In genomic region chr9:110157812-110158629, GRCh38 we compare ENCODE assay signal across 16 cellular contexts. TPM values are rescaled to one million over a fixed set of nuclear protein-coding genes. Genes with fewer than 3 reads are reported as not detected.
DNase-seq lines count a peak whose midpoint lies in the region; ATAC-seq, FAIRE-seq and TF ChIP-seq lines count a peak whose summit lies in the region.
"Had no signal": no experiment of that assay in that cellular context is flagged by ENCODE, and none has a peak within 500 bp of the region (broad histone marks: within the 10 kb centered on the region; RNA-seq: fewer than 3 reads in every experiment).

No MANE protein-coding gene starts in this region.

- peaks cover 95% of the 10 kb centered on the region for H3K4me1 Mint-ChIP-seq in activated CD4-positive, alpha-beta T cell treated with anti-CD3 and anti-CD28 coated beads, Interleukin-2, amount 10 ng/mL, durations not matched to agents 7 days and 5 days

- SMC1A ChIA-PET in GM12878 (lab: Charles Lee; ENCODE audit: uncharacterized antibody, unreplicated experiment): interaction anchor here (0.9 to 13.8 kb wide), 14 partner anchors 10 to 262 kb away, joined by 3 to 406 read pairs (median 4); no protein-coding TSS in a partner anchor

- RAD21 ChIA-PET in GM12878 (lab: Charles Lee; ENCODE audit: unreplicated experiment): interaction anchor here (1.0 to 17.2 kb wide), 7 partner anchors 10 to 254 kb away, joined by 4 to 424 read pairs (median 5); partner anchors contain the start of gene TXN

- H3K9me3 Mint-ChIP-seq in activated CD4-positive, alpha-beta T cell treated with anti-CD3 and anti-CD28 coated beads, Interleukin-2, amount 10 ng/mL, durations not matched to agents 7 days and 5 days: peaks cover 9% of the 10 kb centered on the region
- H3K9me3 Mint-ChIP-seq: brain had no signal

- H3K27ac ChIP-seq in GM12878 (ENCODE audit: control insufficient read depth, insufficient read depth): peak overlapping the region; percentile 4; the same call in 1 of the 2 replicates
- peak overlapping the region; percentile 26 for H3K27ac ChIP-seq in rectal smooth muscle tissue (ENCODE audit: low read depth, low read length)
- no peak overlapping the region for H3K27ac ChIP-seq in tibial nerve
- H3K27ac ChIP-seq: SJCRH30 had no signal

- peaks cover 91% of the 10 kb centered on the region for H3K79me2 ChIP-seq in GM12878 (ENCODE audit: control insufficient read depth, insufficient read depth, low read length)

- peaks cover 88% of the 10 kb centered on the region for H3K36me3 Mint-ChIP-seq in activated CD4-positive, alpha-beta T cell treated with anti-CD3 and anti-CD28 coated beads, Interleukin-2, amount 10 ng/mL, durations not matched to agents 7 days and 5 days (ENCODE audit: low read depth)

- no peak overlapping the region for H2AFZ ChIP-seq in GM12878 (ENCODE audit: control insufficient read depth, low read depth, low read length)

- WGBS in GM12878 (ENCODE audit: insufficient coverage, insufficient replicate concordance, low lambda C conversion rate, missing lambda C conversion rate): 51% methylated on average over 9 of the region's 9 CpGs
- WGBS in tibial nerve, 2 donors: 51 to 55% methylated on average over 9 of the region's 9 CpGs

- H3K27ac Mint-ChIP-seq in activated CD4-positive, alpha-beta T cell treated with anti-CD3 and anti-CD28 coated beads, Interleukin-2, amount 10 ng/mL, durations not matched to agents 7 days and 5 days: peak overlapping the region; percentile 93

- H3K27me3 Mint-ChIP-seq in activated CD4-positive, alpha-beta T cell treated with anti-CD3 and anti-CD28 coated beads, Interleukin-2, amount 10 ng/mL, durations not matched to agents 7 days and 5 days: no peaks in the 10 kb centered on the region

- H3K4me2 ChIP-seq in GM12878 (ENCODE audit: control insufficient read depth, insufficient read depth): peak overlapping the region; percentile 38; the same call in 1 of the 2 replicates

- CTCF ChIA-PET in activated CD4-positive, alpha-beta T cell treated with anti-CD3 and anti-CD28 coated beads, Interleukin-2, amount 10 ng/mL, durations not matched to agents 7 days and 5 days (lab: Charles Lee): interaction anchor here (0.8 to 2.2 kb wide), 7 partner anchors 8 to 270 kb away, joined by 3 to 7 read pairs (median 5); no protein-coding TSS in a partner anchor
- CTCF ChIA-PET in GM12878 (lab: Yijun Ruan, JAX): interaction anchor here (1.1 to 3.6 kb wide), 7 partner anchors 9 to 251 kb away, joined by 3 to 19 read pairs (median 10); no protein-coding TSS in a partner anchor

- H3K9me3 ChIP-seq in GM12878 (replicated peaks; ENCODE audit: control insufficient read depth, insufficient read depth, low read length) (no peaks in the 10 kb centered on the region), tibial nerve (no peaks in the 10 kb centered on the region)
- H3K9me3 ChIP-seq: esophagus squamous epithelium, SJCRH30 had no signal

- no peak for DNase-seq in activated CD4-positive, alpha-beta T cell treated with anti-CD3 and anti-CD28 coated beads, Interleukin-2, amount 10 ng/mL, durations not matched to agents 7 days and 5 days
- DNase-seq in activated CD4-positive, alpha-beta T cell treated with anti-CD3 and anti-CD28 coated beads for 4 hours: no peak
- DNase-seq in NCI-H1092 treated with DMSO at 0.1 percent for 48 hours (lab: John Stamatoyannopoulos, UW) (peak; percentile 29), GM12878 (ENCODE audit: low read depth, low spot score) (no peak), tibial nerve (ENCODE audit: low spot score in 2 of 2) (no peak), foreskin fibroblast (no peak)
- DNase-seq: activated CD8-positive, alpha-beta memory T cell treated with anti-CD3 and anti-CD28 coated beads for 24 hours; esophagus squamous epithelium; kidney; NCI-H187 treated with DMSO at 0.1 percent for 48 hours; occipital lobe; SJCRH30 had no signal

- H3K27me3 ChIP-seq in GM12878 (replicated peaks in 1 of 2; ENCODE audit: control insufficient read depth in 2 of 2, insufficient read depth in 2 of 2, low read length in 1 of 2) (no peaks in the 10 kb centered on the region), rectal smooth muscle tissue (ENCODE audit: control insufficient read depth, insufficient read depth, low read length) (no peaks in the 10 kb centered on the region), tibial nerve (no peaks in the 10 kb centered on the region)
- H3K27me3 ChIP-seq: esophagus squamous epithelium, SJCRH30 had no signal

- POLR2A ChIA-PET in activated CD4-positive, alpha-beta T cell treated with anti-CD3 and anti-CD28 coated beads, Interleukin-2, amount 10 ng/mL, durations not matched to agents 7 days and 5 days (lab: Charles Lee): interaction anchor here (1.7 kb wide), 1 partner anchor 10 kb away, joined by 5 read pairs; no protein-coding TSS in a partner anchor
- POLR2A ChIA-PET in GM12878 (lab: Charles Lee): interaction anchor here (1.4 kb wide), 1 partner anchor 107 kb away, joined by 6 read pairs; no protein-coding TSS in a partner anchor

- H3K4me1 ChIP-seq in GM12878 (ENCODE audit: control insufficient read depth, insufficient read depth, low read length) (peaks cover 58% of the 10 kb centered on the region), rectal smooth muscle tissue (ENCODE audit: control insufficient read depth, insufficient read depth, low read length) (peaks cover 13% of the 10 kb centered on the region), tibial nerve (peaks cover 0 to 34% (median 21%) of the 10 kb centered on the region in 4 donors)
- H3K4me1 ChIP-seq: SJCRH30 had no signal

- TF ChIP-seq RAD21 in GM12878 (IDR thresholded peaks at IDR 0.05; ENCODE audit: insufficient read depth, low read depth, low read length): no peak

- TF ChIP-seq POLR2A in GM12878 (IDR thresholded peaks at IDR 0.05; ENCODE audit: low read depth, low read length) (no peak), tibial nerve (IDR thresholded peaks at IDR 0.05) (no peak)

- ATAC-seq in GM12878 (peak; percentile 27), HG02973 (IDR thresholded peaks at IDR 0.05; ENCODE audit: unreplicated experiment) (no peak)

- TF ChIP-seq EP300 in GM12878 (IDR thresholded peaks at IDR 0.05; ENCODE audit: borderline replicate concordance in 1 of 2, control insufficient read depth in 1 of 2, low read depth in 2 of 2, low read length in 2 of 2): no peak
- TF ChIP-seq EP300 in tibial nerve (IDR thresholded peaks at IDR 0.05): no peak

- intact Hi-C loops in GM12878 (cut with micrococcal nuclease; ENCODE audit: unreplicated experiment): no loop called here

- in situ Hi-C loops in GM12878 (cut with MboI): loop anchor here (10.0 kb wide), 1 partner anchor 103 kb away; no protein-coding TSS in a partner anchor

- H3K36me3 ChIP-seq in GM12878 (ENCODE audit: control insufficient read depth in 2 of 2, insufficient read depth in 2 of 2, low read length in 1 of 2) (peaks cover 21 to 32% of the 10 kb centered on the region in 2 experiments; a peak in 3 of 4 replicates), rectal smooth muscle tissue (ENCODE audit: control insufficient read depth, insufficient read depth, low read length) (no peaks in the 10 kb centered on the region), tibial nerve (peaks cover 0 to 9% (median 0%) of the 10 kb centered on the region in 3 donors)
- H3K36me3 ChIP-seq: esophagus squamous epithelium, SJCRH30 had no signal

- H3K4me3 ChIP-seq in GM12878: peak overlapping the region; percentile 7; the same call in 1 of the 2 replicates
- no peak overlapping the region for H3K4me3 ChIP-seq in rectal smooth muscle tissue (ENCODE audit: low read length)
- H3K4me3 ChIP-seq in tibial nerve: no peak overlapping the region
- H3K4me3 ChIP-seq in foreskin fibroblast (ENCODE audit: low read depth in 1 of 2, low read length in 2 of 2): no peak overlapping the region
- H3K4me3 ChIP-seq: esophagus squamous epithelium, SJCRH30 had no signal

- BruUV-seq in GM12878 (replicated peaks; lab: Mats Ljungman, UMichigan): no TSS peak

- TF ChIP-seq CTCF in GM12878 (IDR thresholded peaks at IDR 0.05 in 2 of 3, conservative IDR thresholded peaks at IDR 0.05 in 1 of 3; ENCODE audit: control insufficient read depth in 2 of 3, extremely low read depth in 1 of 3, insufficient read depth in 1 of 3, low read depth in 3 of 3, low read length in 3 of 3): no peak
- no peak for TF ChIP-seq CTCF in tibial nerve (IDR thresholded peaks at IDR 0.05)
- TF ChIP-seq CTCF in foreskin fibroblast (IDR thresholded peaks at IDR 0.05; ENCODE audit: low read depth, low read length): no peak

- peaks cover 7% of the 10 kb centered on the region for H4K20me1 ChIP-seq in GM12878 (ENCODE audit: control insufficient read depth, insufficient read depth)

- FAIRE-seq in GM12878 (lab: Jason Lieb, UNC): no peak
- FAIRE-seq: kidney had no signal

- no peak overlapping the region for H3K9ac ChIP-seq in GM12878 (ENCODE audit: control insufficient read depth, insufficient read depth, low read length)
- H3K9ac ChIP-seq in rectal smooth muscle tissue (ENCODE audit: low read length): no peak overlapping the region

- peak overlapping the region; percentile 38 for H3K4me3 Mint-ChIP-seq in activated CD4-positive, alpha-beta T cell treated with anti-CD3 and anti-CD28 coated beads, Interleukin-2, amount 10 ng/mL, durations not matched to agents 7 days and 5 days

TF ChIP-seq in GM12878, 131 proteins besides CTCF, POLR2A, EP300 and RAD21 (continues in another document):
- TF ChIP-seq EED (IDR thresholded peaks at IDR 0.05; ENCODE audit: low read depth): peak; percentile 51; the same call in 1 of the 2 replicates
- no peak for TF ChIP-seq PML (IDR thresholded peaks at IDR 0.05; ENCODE audit: low read length)
- no peak for TF ChIP-seq MEF2A (IDR thresholded peaks at IDR 0.05; ENCODE audit: insufficient read depth, low read depth, low read length)
- peak; percentile 74; the same call in 1 of the 2 replicates for TF ChIP-seq TCF7 (IDR thresholded peaks at IDR 0.05; ENCODE audit: borderline replicate concordance)

RNA-seq across cellular contexts. Expression of gene C9orf152, which starts 49.9 kb away (rescaled TPM):
- not detected for total RNA-seq in activated CD4-positive, alpha-beta T cell treated with anti-CD3 and anti-CD28 coated beads, Interleukin-2, amount 10 ng/mL, durations not matched to agents 7 days and 5 days
- not detected in 2 replicates for total RNA-seq in GM12878 (2013; cell fraction: nucleolus; rRNA removed)
- total RNA-seq in GM12878 (2014; rRNA removed) (not detected in 2 replicates), GM12878 (2014; rRNA removed; fragmentation: Illumina TruSeq; extraction: Trizol) (not detected in 2 replicates), GM12878 (2021) (not detected in 2 replicates), tibial nerve (not detected)
- polyA plus RNA-seq in GM12878 (2011; ENCODE audit: low read depth): not detected
- polyA plus RNA-seq in GM12878 (2011; rRNA removed) (0.04 TPM in 1 of 2 replicates, not detected in the other), GM12878 (2014; fragmentation: Illumina TruSeq; extraction: Trizol) (not detected in 2 replicates), GM12878 (2014; fragmentation: Nextera tagmentation; extraction: Ambion mirVana) (not detected), GM12878 (2014; rRNA removed) (not detected in 2 replicates), GM12878 (2016; fragmentation: Nextera tagmentation; extraction: Ambion mirVana) (not detected)
- polyA plus RNA-seq in GM12878 (2011; cell fraction: cytosol; rRNA removed): not detected in 2 replicates
- not detected in 2 replicates for polyA plus RNA-seq in GM12878 (2011; cell fraction: nucleus; rRNA removed)
- 0.04 and 0.16 TPM in 2 replicates for polyA plus RNA-seq in GM12878 (2012)
- polyA minus RNA-seq in GM12878 (2011; rRNA and poly(A)+ RNA removed): not detected in 2 replicates
- polyA minus RNA-seq in GM12878 (2011; cell fraction: cytosol; rRNA and poly(A)+ RNA removed): not detected in 2 replicates
- polyA minus RNA-seq in GM12878 (2011; cell fraction: nucleus; rRNA and poly(A)+ RNA removed): 0.12 TPM in 1 of 2 replicates, not detected in the other
- total RNA-seq: occipital lobe, SJCRH30 had no signal
- polyA plus RNA-seq: AG04450 had no signal

Comparison
In these comparisons a context has a peak if more than half of its experiments do, and no peak if none do; other contexts are left out.
1. H3K27ac ChIP-seq: peak in GM12878 (single experiment) and rectal smooth muscle tissue (single experiment); none in tibial nerve (0 of 4).